10 cellular contexts compared by ENCODE assay signal in genomic region chr16:4874686-4875085, GRCh38.
"Had no signal": no experiment of that assay in that cellular context is flagged by ENCODE, and none has a peak within 500 bp of the region (broad histone marks: within the 10 kb centered on the region; RNA-seq: fewer than 3 reads in every experiment).

No MANE protein-coding gene starts in this region.

- FAIRE-seq: pancreas had no signal

- ATAC-seq: activated naive CD4-positive, alpha-beta T cell treated with anti-CD3 and anti-CD28 coated beads, Interleukin-2, amount 50 U/mL, for 72 hours; left cardiac atrium; pancreas had no signal

- DNase-seq: activated CD4-positive, alpha-beta T cell treated with anti-CD3 and anti-CD28 coated beads for 48 hours; amniotic stem cell; left cardiac atrium; pancreas; stimulated activated CD4-positive, alpha-beta T cell treated with anti-CD3 and anti-CD28 coated beads, Interleukin-4, amount 100 ng/mL, for 1 hour; stimulated activated CD8-positive, alpha-beta memory T cell treated with anti-CD3 and anti-CD28 coated beads, Interleukin-4, amount 100 ng/mL, for 48 hours; stomach had no signal

- H3K4me3 Mint-ChIP-seq: brain had no signal

- H3K4me1 Mint-ChIP-seq: brain had no signal

- H3K4me3 ChIP-seq: esophagus muscularis mucosa, pancreas, stomach had no signal

- H3K27ac ChIP-seq: esophagus muscularis mucosa, pancreas, stomach had no signal

- H3K27me3 ChIP-seq: esophagus muscularis mucosa, pancreas, stomach had no signal

- H3K9me3 ChIP-seq: esophagus muscularis mucosa, pancreas, stomach had no signal

- H3K4me1 ChIP-seq: esophagus muscularis mucosa had no signal

- H3K9me3 Mint-ChIP-seq: activated naive CD4-positive, alpha-beta T cell treated with anti-CD3 and anti-CD28 coated beads, Interleukin-2, amount 50 U/mL, for 72 hours; brain had no signal
